ENCODE assay signal across 14 cellular contexts in the genomic region with DNA sequence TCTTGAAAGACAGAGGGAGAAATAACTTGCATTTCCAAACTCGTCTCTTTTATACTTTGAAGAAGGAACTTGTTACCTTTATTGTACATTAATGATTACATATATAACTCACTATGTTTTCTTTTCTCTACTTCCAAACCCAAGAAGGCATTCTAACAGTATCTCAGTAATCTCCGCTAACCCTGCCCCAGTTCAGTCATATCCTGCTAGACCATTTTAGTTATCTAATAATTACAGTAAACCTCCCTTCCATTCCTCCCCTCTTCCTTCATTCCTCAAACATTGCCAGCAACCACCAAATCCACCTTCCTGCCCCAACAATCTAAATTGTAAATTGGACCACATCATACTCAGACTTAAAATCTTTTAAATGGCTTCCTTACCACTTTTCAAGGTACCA.
"Had no signal": no experiment of that assay in that cellular context is flagged by ENCODE, and none has a peak within 500 bp of the region (broad histone marks: within the 10 kb centered on the region; RNA-seq: fewer than 3 reads in every experiment).

No MANE protein-coding gene starts in this region.

- ATAC-seq: activated CD8-positive, alpha-beta memory T cell treated with anti-CD3 and anti-CD28 coated beads, Interleukin-2, amount 10 ng/mL, durations not matched to agents 7 days and 5 days; right cardiac atrium; stimulated activated effector memory CD8-positive, alpha-beta T cell treated with anti-CD3 and anti-CD28 coated beads, Interleukin-12 subunit alpha, Interleukin-12 subunit beta, amount 100 ng/mL, for 72 hours; upper lobe of right lung had no signal

- H3K4me2 ChIP-seq: hepatocyte had no signal

- H3K27ac ChIP-seq: hepatocyte, upper lobe of right lung had no signal

- H3K9me3 ChIP-seq: upper lobe of right lung had no signal

- H2AFZ ChIP-seq: hepatocyte had no signal

- H3K4me3 ChIP-seq: hepatocyte, upper lobe of right lung had no signal

- DNase-seq: activated CD4-positive, alpha-beta T cell treated with anti-CD3 and anti-CD28 coated beads, Interleukin-2, amount 50 U/mL, for 4 hours; activated CD8-positive, alpha-beta memory T cell treated with anti-CD3 and anti-CD28 coated beads, Interleukin-2, amount 10 ng/mL, durations not matched to agents 7 days and 5 days; activated gamma-delta T cell; activated T-cell treated with anti-CD3 and anti-CD28 coated beads, Interleukin-2, amount 50 U/mL, for 24 hours; amygdala; effector CD4-positive, alpha-beta T cell; mesendoderm; right cardiac atrium; small intestine; substantia nigra; T-helper 2 cell; upper lobe of right lung had no signal

- H3K36me3 ChIP-seq: upper lobe of right lung had no signal

- H3K27me3 ChIP-seq: hepatocyte, upper lobe of right lung had no signal
